ENCODE assay signal across 1 cellular context in the genomic region with DNA sequence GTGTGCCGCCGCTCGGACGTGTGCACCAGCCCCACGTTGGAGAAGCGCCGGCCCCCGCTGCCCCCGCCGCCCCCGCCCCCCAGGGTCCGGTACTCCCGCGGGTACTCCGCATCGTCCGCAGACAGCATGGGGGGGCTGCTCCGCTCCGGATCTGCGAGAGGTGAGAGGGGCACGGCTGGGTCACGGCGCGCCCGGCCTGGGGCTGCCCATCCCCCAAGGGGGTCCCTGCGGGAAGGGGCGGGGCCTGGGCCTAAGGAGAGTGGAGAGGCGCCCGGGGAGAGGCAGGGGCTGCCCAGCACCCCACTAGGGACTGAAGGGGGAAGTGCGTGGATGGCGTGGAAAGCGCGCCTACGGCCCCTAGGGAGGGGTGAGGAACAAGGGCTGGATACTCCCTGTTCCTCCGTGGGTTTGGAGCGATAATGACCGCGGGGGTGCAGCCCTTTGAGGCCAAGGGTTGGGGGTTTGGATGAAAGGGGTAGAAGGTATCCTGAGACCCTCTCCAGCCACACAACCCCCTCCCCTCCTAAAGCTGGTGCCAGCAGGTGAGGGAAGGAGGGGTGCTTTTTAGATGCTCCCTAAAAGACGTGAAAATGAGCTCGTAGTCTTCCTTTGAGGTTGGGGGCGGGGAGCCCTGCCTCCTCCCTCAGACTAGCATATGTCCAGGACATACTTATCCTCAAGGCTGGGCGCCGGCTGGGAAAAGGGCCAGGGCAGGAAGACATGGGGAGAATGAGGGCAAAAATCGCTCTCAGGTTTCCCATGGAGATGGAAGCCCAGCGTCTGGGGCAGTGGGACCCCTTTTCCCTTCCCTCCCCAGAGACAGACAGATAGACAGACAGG.
A peak's percentile ranks its signal among the peaks of the same experiment; 100 is the strongest.
TF ChIP-seq lines count a peak whose summit lies in the region.

No MANE protein-coding gene starts in this region.

TF ChIP-seq in H1, 55 proteins besides CTCF, POLR2A, EP300 and RAD21:
- TF ChIP-seq JUND (IDR thresholded peaks at IDR 0.05; ENCODE audit: low read length), result no peak
- TF ChIP-seq EZH2 (IDR thresholded peaks at IDR 0.05; ENCODE audit: low read depth, low read length, severe bottlenecking), result peak; percentile 61
TF ChIP-seq in H1: peak in this region for 1.
